17 cellular contexts compared by ENCODE assay signal in the genomic region with DNA sequence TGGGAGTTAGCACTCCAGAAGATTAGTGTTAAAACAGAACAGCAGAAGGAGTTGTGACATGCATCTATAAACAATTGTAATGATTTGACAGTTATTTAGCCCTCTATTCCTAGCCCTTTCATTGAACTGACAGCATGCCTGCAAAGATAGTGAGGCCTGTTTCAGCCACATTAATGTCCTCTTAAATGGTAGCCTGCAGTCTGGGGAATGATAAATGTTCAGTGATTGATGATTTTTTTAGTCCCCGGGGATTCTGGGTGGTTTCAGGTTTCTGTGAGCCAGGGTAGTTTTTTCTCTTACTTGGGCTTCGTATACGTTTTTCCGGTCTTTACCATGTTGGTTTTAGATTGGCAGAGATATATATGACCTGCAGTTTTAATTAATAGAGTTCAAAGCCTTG.
A peak's percentile ranks its signal among the peaks of the same experiment; 100 is the strongest.
DNase-seq lines count a peak whose midpoint lies in the region; ATAC-seq lines count a peak whose summit lies in the region.
"Had no signal": no experiment of that assay in that cellular context is flagged by ENCODE, and none has a peak within 500 bp of the region (broad histone marks: within the 10 kb centered on the region; RNA-seq: fewer than 3 reads in every experiment).

No MANE protein-coding gene starts in this region.

- H3K4me1 ChIP-seq in Karpas-422 (ENCODE audit: low read length) (peaks cover 38% of the 10 kb centered on the region), mesodermal cell (ENCODE audit: control insufficient read depth, insufficient read depth, low read length, poor library complexity, severe bottlenecking) (no peaks in the 10 kb centered on the region)

- no peak overlapping the region for H3K4me3 Mint-ChIP-seq in T-helper 17 cell
- H3K4me3 Mint-ChIP-seq: B cell, memory B cell had no signal

- DNase-seq in Karpas-422 = peak; percentile 66
- peak; percentile 28 for DNase-seq in NCI-H2081 treated with DMSO at 0.1 percent for 48 hours (lab: John Stamatoyannopoulos, UW)
- DNase-seq in T-helper 17 cell = no peak
- DNase-seq: activated CD4-positive, alpha-beta T cell treated with anti-CD3 and anti-CD28 coated beads for 48 hours; cerebellar nuclear complex; hypothalamus; kidney; NCI-H1105 treated with DMSO at 0.1 percent for 48 hours; spleen had no signal

- H3K27ac ChIP-seq in Karpas-422 (ENCODE audit: low read length) (peak overlapping the region; percentile 56), mesodermal cell (ENCODE audit: low read depth, low read length, severe bottlenecking) (peak overlapping the region; percentile 5)
- H3K27ac ChIP-seq: spleen, thoracic aorta had no signal

- no peaks in the 10 kb centered on the region for H3K9me2 ChIP-seq in Karpas-422 (replicated peaks; ENCODE audit: insufficient read depth, low read length)

- H3K27ac Mint-ChIP-seq in T-helper 17 cell = peak overlapping the region; percentile 16
- H3K27ac Mint-ChIP-seq: B cell, memory B cell had no signal

- ATAC-seq in T-helper 17 cell = no peak
- no peak for ATAC-seq in GM21723 (IDR thresholded peaks at IDR 0.05; ENCODE audit: unreplicated experiment)
- ATAC-seq in HG02852 (IDR thresholded peaks at IDR 0.05; ENCODE audit: unreplicated experiment) = no peak
- no peak for ATAC-seq in GM19463 (IDR thresholded peaks at IDR 0.05; ENCODE audit: unreplicated experiment)
- ATAC-seq in GM18868 (IDR thresholded peaks at IDR 0.05; ENCODE audit: unreplicated experiment) = no peak

- peak overlapping the region; percentile 51 for H3K4me2 ChIP-seq in Karpas-422 (ENCODE audit: low read depth, low read length, poor library complexity, severe bottlenecking)

- no peak overlapping the region for H3K9ac ChIP-seq in Karpas-422 (ENCODE audit: low read length)

- H3K4me3 ChIP-seq in Karpas-422 (ENCODE audit: low read length) (no peak overlapping the region), mesodermal cell (ENCODE audit: extremely low read depth, insufficient read depth, low read length, poor library complexity, severe bottlenecking) (no peak overlapping the region)
- H3K4me3 ChIP-seq: spleen, thoracic aorta had no signal

- H3K36me3 ChIP-seq in Karpas-422 (ENCODE audit: insufficient read depth, low read length) (no peaks in the 10 kb centered on the region), mesodermal cell (ENCODE audit: control insufficient read depth, insufficient read depth, low read length) (peaks cover 18% of the 10 kb centered on the region)
- H3K36me3 ChIP-seq: thoracic aorta had no signal

- no peaks in the 10 kb centered on the region for H3K9me3 ChIP-seq in Karpas-422 (ENCODE audit: low read length)
- no peaks in the 10 kb centered on the region for H3K9me3 ChIP-seq in T-helper 17 cell (ENCODE audit: control insufficient read depth, low read length, poor library complexity, severe bottlenecking)
- H3K9me3 ChIP-seq in mesodermal cell (ENCODE audit: control insufficient read depth, low read length) = no peaks in the 10 kb centered on the region
- H3K9me3 ChIP-seq: spleen, thoracic aorta had no signal

- no peaks in the 10 kb centered on the region for H3K27me3 Mint-ChIP-seq in T-helper 17 cell
- H3K27me3 Mint-ChIP-seq: B cell, memory B cell had no signal

- H2AFZ ChIP-seq in Karpas-422 (ENCODE audit: low read length) = no peak overlapping the region

- peaks cover 81% of the 10 kb centered on the region for H3K79me2 ChIP-seq in Karpas-422 (ENCODE audit: low read length)

- peaks cover 2% of the 10 kb centered on the region for H3K36me3 Mint-ChIP-seq in T-helper 17 cell (ENCODE audit: low read depth)

- no peaks in the 10 kb centered on the region for H4K20me1 ChIP-seq in Karpas-422 (ENCODE audit: insufficient read depth, low read depth, low read length)

- WGBS in mesodermal cell (ENCODE audit: insufficient coverage in 2 of 2), 2 experiments = 50% methylated on average over 4 of the region's 4 CpGs; no CpG with 5 or more reads in 1 of the 2 experiments

- H3K27me3 ChIP-seq in Karpas-422 (ENCODE audit: low read length) = no peaks in the 10 kb centered on the region
- H3K27me3 ChIP-seq: spleen had no signal

- peaks cover 7% of the 10 kb centered on the region for H3K4me1 Mint-ChIP-seq in T-helper 17 cell

Comparison
In these comparisons a context has a peak if more than half of its experiments do, and no peak if none do; other contexts are left out.
1. DNase-seq: peak in Karpas-422 (single experiment) and NCI-H2081 treated with DMSO at 0.1 percent for 48 hours (single experiment); none in T-helper 17 cell (0 of 3).